Comparison of ENCODE assay signal across 28 cellular contexts in genomic region chr3:48412375-48413001, GRCh38. TPM values are rescaled to one million over a fixed set of nuclear protein-coding genes. Genes with fewer than 3 reads are reported as not detected.
DNase-seq lines count a peak whose midpoint lies in the region; ATAC-seq and TF ChIP-seq lines count a peak whose summit lies in the region.
"Had no signal": no experiment of that assay in that cellular context is flagged by ENCODE, and none has a peak within 500 bp of the region (broad histone marks: within the 10 kb centered on the region; RNA-seq: fewer than 3 reads in every experiment).

No MANE protein-coding gene starts in this region.

- H3K9ac ChIP-seq in mammary epithelial cell (ENCODE audit: insufficient read depth, low read length), result no peak overlapping the region

- DNase-seq in H7 (peak; percentile 39), mammary epithelial cell (no peak), left lobe of liver (ENCODE audit: low spot score) (peak; percentile 36), spleen (peak; percentile 58), GF-D8 (lab: John Stamatoyannopoulos, UW) (no peak), medulla oblongata (ENCODE audit: extremely low spot score) (no peak)
- no peak for DNase-seq in stimulated activated CD4-positive, alpha-beta T cell treated with anti-CD3 and anti-CD28 coated beads, Interleukin-12 subunit alpha, Interleukin-12 subunit beta, amount 100 ng/mL, for 4 hours
- DNase-seq: activated naive CD4-positive, alpha-beta T cell treated with Interleukin-2 at 50 U/mL for 16 hours; activated T-cell treated with anti-CD3 and anti-CD28 coated beads, Interleukin-2, amount 50 U/mL, for 1 hour; amygdala; caudate nucleus; CD8-positive, alpha-beta T cell; DMS53; hypothalamus; MM.1S; NCI-H1417 treated with DMSO at 0.1 percent for 48 hours; NCI-H510A; stimulated activated CD4-positive, alpha-beta T cell treated with anti-CD3 and anti-CD28 coated beads, Interleukin-2, amount 100 ng/mL, for 24 hours; stimulated activated naive B cell treated with anti-CD40 and anti-IgM and Interleukin-4, amounts not matched to agents 10 μg/mL and 1 μg/mL and 100 μg/mL, for 72 hours had no signal

- H3K36me3 ChIP-seq in H7 (replicated peaks; ENCODE audit: control insufficient read depth, insufficient read depth, low read length) (peaks cover 71% of the 10 kb centered on the region), mammary epithelial cell (ENCODE audit: insufficient read depth, low read length) (peaks cover 61% of the 10 kb centered on the region), spleen (peaks cover 0 to 87% (median 25%) of the 10 kb centered on the region in 6 donors)

- H3K27me3 ChIP-seq in H7 (ENCODE audit: control insufficient read depth, insufficient read depth, low read length), result no peaks in the 10 kb centered on the region; the same call in 1 of the 2 replicates
- no peaks in the 10 kb centered on the region for H3K27me3 ChIP-seq in mammary epithelial cell (ENCODE audit: insufficient read depth, low read length)
- no peaks in the 10 kb centered on the region for H3K27me3 ChIP-seq in spleen (replicated peaks in 1 of 7)
- H3K27me3 ChIP-seq: dorsolateral prefrontal cortex, foreskin keratinocyte, pancreas, tibial nerve had no signal

- no peak for TF ChIP-seq CTCF in mammary epithelial cell (conservative IDR thresholded peaks at IDR 0.05 in 1 of 2, IDR thresholded peaks at IDR 0.05 in 1 of 2; ENCODE audit: extremely low read depth in 1 of 2, insufficient read depth in 1 of 2, low read depth in 1 of 2, low read length in 2 of 2)
- TF ChIP-seq CTCF in spleen (IDR thresholded peaks at IDR 0.05 in 8 of 11, conservative IDR thresholded peaks at IDR 0.05 in 3 of 11), result no peak

- H3K4me2 ChIP-seq in mammary epithelial cell (ENCODE audit: insufficient read depth, low read depth, low read length), result no peak overlapping the region

- H3K79me2 ChIP-seq in mammary epithelial cell (ENCODE audit: insufficient read depth, low read length), result peaks cover 31% of the 10 kb centered on the region

- intact Hi-C loops in mammary epithelial cell (cut with micrococcal nuclease) (no loop called here), spleen (cut with DNase I; ENCODE audit: low total_unique reads) (no loop called here)

- H3K4me1 ChIP-seq in mammary epithelial cell (ENCODE audit: insufficient read depth, low read length) (peaks cover 22% of the 10 kb centered on the region), spleen (peaks cover 0 to 4% (median 0%) of the 10 kb centered on the region in 6 donors)
- H3K4me1 ChIP-seq: foreskin keratinocyte, pancreas had no signal

- CTCF ChIA-PET in mammary epithelial cell (lab: Charles Lee; ENCODE audit: low non-redundant PET), result interaction anchor here (0.6 to 1.2 kb wide), 2 partner anchors 12 to 24 kb away, joined by 4 to 5 read pairs; no protein-coding TSS in a partner anchor

- WGBS in mammary epithelial cell (ENCODE audit: low coverage, missing lambda C conversion rate), result 94% methylated on average over 18 of the region's 19 CpGs
- WGBS in spleen, 5 donors, result 87 to 97% (median 94%) methylated on average over 10 to 19 of the region's 19 CpGs

- no peak for TF ChIP-seq POLR2A in spleen (IDR thresholded peaks at IDR 0.05)

- BruUV-seq in mammary epithelial cell (replicated peaks; lab: Mats Ljungman, UMichigan), result TSS peak; percentile 32

- H4K20me1 ChIP-seq in mammary epithelial cell (ENCODE audit: insufficient read depth, low read length), result no peaks in the 10 kb centered on the region

- H3K27ac ChIP-seq in mammary epithelial cell (ENCODE audit: insufficient read depth, low read depth, low read length) (no peak overlapping the region), spleen (no peak overlapping the region)
- H3K27ac ChIP-seq: foreskin keratinocyte, pancreas had no signal

- in situ Hi-C loops in mammary epithelial cell (cut with MboI; ENCODE audit: low sequenced_read_pairs in 2 of 2), result no loop called here

- no peak overlapping the region for H2AFZ ChIP-seq in mammary epithelial cell (ENCODE audit: low read depth, low read length)

- dilution Hi-C loops in mammary epithelial cell (cut with HindIII; ENCODE audit: low sequenced_read_pairs), result no loop called here

- H3K4me3 ChIP-seq in H7 (ENCODE audit: insufficient read depth, low read depth, low read length), result no peak overlapping the region
- H3K4me3 ChIP-seq in mammary epithelial cell (replicated peaks in 1 of 3; ENCODE audit: insufficient read depth in 1 of 3, low read depth in 2 of 3, low read length in 3 of 3), result no peak overlapping the region
- H3K4me3 ChIP-seq in spleen, result no peak overlapping the region
- H3K4me3 ChIP-seq: dorsolateral prefrontal cortex, pancreas, tibial nerve had no signal

- H3K9me3 ChIP-seq in mammary epithelial cell (replicated peaks; ENCODE audit: insufficient read depth, low read length) (no peaks in the 10 kb centered on the region), spleen (no peaks in the 10 kb centered on the region)
- H3K9me3 ChIP-seq: pancreas, tibial nerve had no signal

- ATAC-seq in left lobe of liver (no peak), GM18858 (IDR thresholded peaks at IDR 0.05; ENCODE audit: unreplicated experiment) (no peak)
- ATAC-seq: activated CD4-positive, CD25-positive, alpha-beta regulatory T cell treated with anti-CD3 and anti-CD28 coated beads, Interleukin-2, amount 50 U/mL, for 24 hours; CD8-positive, alpha-beta T cell; foreskin keratinocyte; naive thymus-derived CD8-positive, alpha-beta T cell; pancreas; stimulated activated naive B cell treated with anti-CD40 and anti-IgM and Interleukin-4, amounts not matched to agents 10 μg/mL and 1 μg/mL and 100 μg/mL, for 72 hours had no signal

RNA-seq across cellular contexts. Expression of gene PLXNB1, which starts 17.4 kb away (rescaled TPM):
- total RNA-seq in H7 (2014; rRNA removed; shearing (Covaris generic)), result 46.5 and 65.7 TPM in 2 replicates
- total RNA-seq in mammary epithelial cell, result 100 to 1,000 TPM; 163 to 195 TPM
- 100 TPM for polyA plus RNA-seq in mammary epithelial cell
- 205 TPM for polyA minus RNA-seq in mammary epithelial cell
- total RNA-seq in left lobe of liver, result 142 TPM
- 10 to 100 TPM; 31.8 to 95.9 (median 58.2) TPM for total RNA-seq in spleen
- 10 to 100 TPM; 12.3 to 58.3 (median 35.8) TPM for polyA plus RNA-seq in spleen
- polyA plus RNA-seq: naive thymus-derived CD8-positive, alpha-beta T cell had no signal

RNA-seq across cellular contexts. Expression of gene CCDC51, which starts 27.4 kb away (rescaled TPM):
- 51.4 and 59.1 TPM in 2 replicates for total RNA-seq in H7 (2014; rRNA removed; shearing (Covaris generic))
- total RNA-seq in mammary epithelial cell (10 to 100 TPM; 25.6 to 27.3 TPM), left lobe of liver (9.2 TPM), spleen (10 to 100 TPM in 6 of 7 donors, 1 to 10 TPM in 1; 8.4 to 22.2 (median 18.7) TPM)
- polyA plus RNA-seq in mammary epithelial cell (46.3 TPM), spleen (10 to 100 TPM; 10.2 to 15.8 (median 12.4) TPM)
- 13.6 TPM for polyA minus RNA-seq in mammary epithelial cell

RNA-seq across cellular contexts. Expression of gene TMA7, which starts 27.6 kb away (rescaled TPM):
- total RNA-seq in H7 (2014; rRNA removed; shearing (Covaris generic)), result 222 and 264 TPM in 2 replicates
- 100 to 1,000 TPM in 1 of 2 donors, 10 to 100 TPM in 1; 80.5 to 270 TPM for total RNA-seq in mammary epithelial cell
- polyA plus RNA-seq in mammary epithelial cell, result 224 TPM
- 32.7 TPM for polyA minus RNA-seq in mammary epithelial cell
- total RNA-seq in left lobe of liver, result 69.3 TPM
- 100 to 1,000 TPM; 145 to 258 (median 170) TPM for total RNA-seq in spleen
- 100 to 1,000 TPM; 606 to 753 (median 701) TPM for polyA plus RNA-seq in spleen

RNA-seq across cellular contexts. Expression of gene ATRIP, which starts 34.0 kb away (rescaled TPM):
- total RNA-seq in H7 (2014; rRNA removed; shearing (Covaris generic)), result 13.4 and 18.5 TPM in 2 replicates
- 10 to 100 TPM in 1 of 2 donors, 1 to 10 TPM in 1; 7.2 to 13.2 TPM for total RNA-seq in mammary epithelial cell
- 11.7 TPM for polyA plus RNA-seq in mammary epithelial cell
- 10.1 TPM for polyA minus RNA-seq in mammary epithelial cell
- 3.3 TPM for total RNA-seq in left lobe of liver
- total RNA-seq in spleen, result 10 to 100 TPM in 1 of 7 donors, 1 to 10 TPM in 6; 6.4 to 10.0 (median 7.0) TPM
- polyA plus RNA-seq in spleen, result 1 to 10 TPM; 5.2 to 5.7 (median 5.2) TPM

RNA-seq across cellular contexts. Expression of gene FBXW12, which starts 40.5 kb away (rescaled TPM):
- total RNA-seq in H7 (2014; rRNA removed; shearing (Covaris generic)), result 0.07 and 0.67 TPM in 2 replicates
- not detected for total RNA-seq in mammary epithelial cell
- not detected for polyA plus RNA-seq in mammary epithelial cell
- not detected for polyA minus RNA-seq in mammary epithelial cell
- total RNA-seq in left lobe of liver, result not detected
- under 1 TPM in 2 of 7 donors, not detected in 5; 0.33 to 0.42 TPM for total RNA-seq in spleen
- polyA plus RNA-seq in spleen, result not detected
- total RNA-seq: CD8-positive, alpha-beta T cell; foreskin keratinocyte; mesenteric fat pad; naive thymus-derived CD8-positive, alpha-beta T cell; RPMI7951; tibial nerve had no signal
- polyA plus RNA-seq: foreskin keratinocyte; naive thymus-derived CD8-positive, alpha-beta T cell had no signal

Comparison
In these comparisons a context has a peak if more than half of its experiments do, and no peak if none do; other contexts are left out.
1. DNase-seq: peak in H7 (single experiment), left lobe of liver (single experiment) and spleen (single experiment); none in mammary epithelial cell (single experiment), GF-D8 (single experiment), medulla oblongata (single experiment) and stimulated activated CD4-positive, alpha-beta T cell treated with anti-CD3 and anti-CD28 coated beads, Interleukin-12 subunit alpha, Interleukin-12 subunit beta, amount 100 ng/mL, for 4 hours (single experiment).